ENCODE assay signal across 23 cellular contexts in the genomic region with DNA sequence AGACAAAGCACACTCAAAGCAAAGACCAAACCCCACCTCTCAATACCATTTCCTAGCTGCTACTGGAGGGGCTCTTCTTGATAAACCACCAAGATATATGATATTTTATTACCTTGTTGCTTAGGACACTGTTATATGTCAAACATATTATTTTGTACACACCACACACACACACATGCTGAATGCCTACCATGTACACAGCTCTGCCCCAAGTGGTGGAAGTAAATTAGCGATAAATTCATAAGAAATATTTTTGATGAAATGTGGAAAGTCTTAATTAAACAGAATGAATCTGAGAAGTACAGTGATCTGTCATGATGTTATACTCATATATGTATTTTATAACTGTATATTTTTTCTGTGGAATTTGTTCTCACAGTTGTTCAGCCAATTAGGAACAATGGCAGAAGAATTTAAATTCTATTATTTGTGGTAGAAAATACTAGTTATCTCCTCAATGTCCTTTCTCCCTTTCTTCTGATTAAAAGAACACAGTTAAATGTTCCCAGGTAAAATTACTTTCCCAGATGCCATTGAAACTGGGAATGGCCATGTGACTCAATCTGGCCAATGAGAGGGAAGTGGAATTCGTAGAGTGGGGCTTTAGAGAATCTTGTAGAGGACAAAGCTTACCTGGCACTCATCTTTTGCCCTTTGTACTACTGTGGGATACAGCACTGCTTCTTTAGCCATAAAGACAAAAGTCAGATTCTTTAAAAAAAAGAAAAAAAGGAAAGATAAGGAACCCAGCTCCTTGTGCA.
DNase-seq lines count a peak whose midpoint lies in the region; TF ChIP-seq lines count a peak whose summit lies in the region.
"Had no signal": no experiment of that assay in that cellular context is flagged by ENCODE, and none has a peak within 500 bp of the region (broad histone marks: within the 10 kb centered on the region; RNA-seq: fewer than 3 reads in every experiment).

No MANE protein-coding gene starts in this region.

- H3K4me1 Mint-ChIP-seq in neural crest cell = no peaks in the 10 kb centered on the region
- H3K4me1 Mint-ChIP-seq: activated CD4-positive, alpha-beta T cell treated with anti-CD3 and anti-CD28 coated beads for 36 hours; CD4-positive, CD25-positive, alpha-beta regulatory T cell; stimulated activated memory B cell treated with anti-CD40 and anti-IgM and Interleukin-4, amounts not matched to agents 10 μg/mL and 1 μg/mL and 100 μg/mL, for 72 hours had no signal

- no peak overlapping the region for H3K27ac ChIP-seq in mammary epithelial cell (ENCODE audit: insufficient read depth, low read depth, low read length)
- H3K27ac ChIP-seq: ascending aorta, heart left ventricle had no signal

- H3K9me3 Mint-ChIP-seq in neural crest cell = no peaks in the 10 kb centered on the region
- H3K9me3 Mint-ChIP-seq: stimulated activated memory B cell treated with anti-CD40 and anti-IgM and Interleukin-4, amounts not matched to agents 10 μg/mL and 1 μg/mL and 100 μg/mL, for 72 hours had no signal

- H3K27ac Mint-ChIP-seq in neural crest cell (ENCODE audit: unreplicated experiment) = no peak overlapping the region
- H3K27ac Mint-ChIP-seq: activated CD4-positive, alpha-beta T cell treated with anti-CD3 and anti-CD28 coated beads for 36 hours; activated naive CD8-positive, alpha-beta T cell; CD4-positive, CD25-positive, alpha-beta regulatory T cell; stimulated activated memory B cell treated with anti-CD40 and anti-IgM and Interleukin-4, amounts not matched to agents 10 μg/mL and 1 μg/mL and 100 μg/mL, for 72 hours had no signal

- H3K4me2 ChIP-seq in Loucy (ENCODE audit: low read depth, low read length, poor library complexity, severe bottlenecking) (no peak overlapping the region), mammary epithelial cell (ENCODE audit: insufficient read depth, low read depth, low read length) (no peak overlapping the region)

- H3K79me2 ChIP-seq in Loucy (ENCODE audit: insufficient read depth, low read length) (no peaks in the 10 kb centered on the region), mammary epithelial cell (ENCODE audit: insufficient read depth, low read length) (no peaks in the 10 kb centered on the region)

- no peaks in the 10 kb centered on the region for H3K27me3 Mint-ChIP-seq in neural crest cell (ENCODE audit: low read depth)
- H3K27me3 Mint-ChIP-seq: activated naive CD8-positive, alpha-beta T cell; CD4-positive, CD25-positive, alpha-beta regulatory T cell had no signal

- 78% methylated on average over 2 of the region's 2 CpGs for WGBS in mammary epithelial cell (ENCODE audit: low coverage, missing lambda C conversion rate)

- H3K9me2 ChIP-seq in Loucy (replicated peaks; ENCODE audit: low read depth, low read length) = no peaks in the 10 kb centered on the region

- no peak for DNase-seq in BE2C
- DNase-seq in mammary epithelial cell = no peak
- DNase-seq in neural crest cell (ENCODE audit: low read depth, low spot score) = no peak
- DNase-seq in NK-92 treated with Interleukin-12 subunit alpha and Interleukin-12 subunit beta, amount 100 ng/mL, for 24 hours (lab: John Stamatoyannopoulos, UW) = no peak
- no peak for DNase-seq in NCI-H2171 (lab: John Stamatoyannopoulos, UW)
- no peak for DNase-seq in SKM-1 treated with dmso at 0.1 percent for 144 hours (lab: John Stamatoyannopoulos, UW; ENCODE audit: unreplicated experiment)
- no peak for DNase-seq in hypothalamus (lab: John Stamatoyannopoulos, UW)
- DNase-seq: activated CD4-positive, alpha-beta T cell treated with anti-CD3 and anti-CD28 coated beads for 36 hours; activated effector memory CD4-positive, alpha-beta T cell treated with Interleukin-2 at 50 U/mL for 16 hours; activated T-cell treated with anti-CD3 and anti-CD28 coated beads for 4 hours; CD4-positive, CD25-positive, alpha-beta regulatory T cell; cerebellar nuclear complex; HCEC 1CT; heart left ventricle; NCI-H1092; NCI-H187 treated with DMSO at 0.1 percent for 48 hours; NCI-H2227 treated with DMSO at 0.1 percent for 48 hours; stimulated activated CD4-positive, alpha-beta T cell treated with anti-CD3 and anti-CD28 coated beads, Interleukin-4, amount 100 ng/mL, for 4 hours; T-helper 2 cell had no signal

- H3K4me3 Mint-ChIP-seq in neural crest cell = no peak overlapping the region
- H3K4me3 Mint-ChIP-seq: activated CD4-positive, alpha-beta T cell treated with anti-CD3 and anti-CD28 coated beads for 36 hours; activated naive CD8-positive, alpha-beta T cell; CD4-positive, CD25-positive, alpha-beta regulatory T cell; stimulated activated memory B cell treated with anti-CD40 and anti-IgM and Interleukin-4, amounts not matched to agents 10 μg/mL and 1 μg/mL and 100 μg/mL, for 72 hours had no signal

- no TSS peak for BruUV-seq in mammary epithelial cell (replicated peaks; lab: Mats Ljungman, UMichigan)

- no peaks in the 10 kb centered on the region for H4K20me1 ChIP-seq in Loucy (ENCODE audit: insufficient read depth, low read length, poor library complexity, severe bottlenecking)
- H4K20me1 ChIP-seq in mammary epithelial cell (ENCODE audit: insufficient read depth, low read length) = no peaks in the 10 kb centered on the region

- H3K36me3 ChIP-seq in BE2C = no peaks in the 10 kb centered on the region
- no peaks in the 10 kb centered on the region for H3K36me3 ChIP-seq in Loucy (ENCODE audit: insufficient read depth, low read length)
- H3K36me3 ChIP-seq in mammary epithelial cell (ENCODE audit: insufficient read depth, low read length) = no peaks in the 10 kb centered on the region
- H3K36me3 ChIP-seq: ascending aorta had no signal

- intact Hi-C loops in mammary epithelial cell (cut with micrococcal nuclease) = no loop called here

- peaks cover 4% of the 10 kb centered on the region for H3K36me3 Mint-ChIP-seq in neural crest cell (ENCODE audit: low read depth)
- H3K36me3 Mint-ChIP-seq: activated naive CD8-positive, alpha-beta T cell; CD4-positive, CD25-positive, alpha-beta regulatory T cell; stimulated activated memory B cell treated with anti-CD40 and anti-IgM and Interleukin-4, amounts not matched to agents 10 μg/mL and 1 μg/mL and 100 μg/mL, for 72 hours had no signal

- H2AFZ ChIP-seq in Loucy (ENCODE audit: low read length) (no peak overlapping the region), mammary epithelial cell (ENCODE audit: low read depth, low read length) (no peak overlapping the region)

- in situ Hi-C loops in mammary epithelial cell (cut with MboI; ENCODE audit: low sequenced_read_pairs in 2 of 2) = no loop called here

- H3K4me3 ChIP-seq in BE2C (ENCODE audit: low read depth, low read length) (no peak overlapping the region), Loucy (ENCODE audit: low read length, poor library complexity, severe bottlenecking) (no peak overlapping the region), mammary epithelial cell (replicated peaks in 1 of 3; ENCODE audit: insufficient read depth in 1 of 3, low read depth in 2 of 3, low read length in 3 of 3) (no peak overlapping the region)
- H3K4me3 ChIP-seq: ascending aorta, heart left ventricle had no signal

- dilution Hi-C loops in mammary epithelial cell (cut with HindIII; ENCODE audit: low sequenced_read_pairs) = no loop called here

- H3K4me1 ChIP-seq in BE2C (no peaks in the 10 kb centered on the region), Loucy (ENCODE audit: insufficient read depth, low read length, poor library complexity, severe bottlenecking) (no peaks in the 10 kb centered on the region), mammary epithelial cell (ENCODE audit: insufficient read depth, low read length) (no peaks in the 10 kb centered on the region)
- H3K4me1 ChIP-seq: ascending aorta had no signal

- TF ChIP-seq CTCF in BE2C (IDR thresholded peaks at IDR 0.05; ENCODE audit: low read depth, low read length) (peak; percentile 24; the same call in 1 of the 2 replicates), Loucy (conservative IDR thresholded peaks at IDR 0.05; ENCODE audit: low read length) (peak; percentile 22; the same call in 1 of the 2 replicates), mammary epithelial cell (conservative IDR thresholded peaks at IDR 0.05 in 1 of 2, IDR thresholded peaks at IDR 0.05 in 1 of 2; ENCODE audit: extremely low read depth in 1 of 2, insufficient read depth in 1 of 2, low read depth in 1 of 2, low read length in 2 of 2) (peak; percentile 11 to 12), neural crest cell (conservative IDR thresholded peaks at IDR 0.05) (peak; percentile 37)

- H3K27me3 ChIP-seq in BE2C (no peaks in the 10 kb centered on the region), Loucy (ENCODE audit: insufficient read depth, low read length, poor library complexity, severe bottlenecking) (no peaks in the 10 kb centered on the region), mammary epithelial cell (ENCODE audit: insufficient read depth, low read length) (no peaks in the 10 kb centered on the region)
- H3K27me3 ChIP-seq: ascending aorta, heart left ventricle had no signal

- no peaks in the 10 kb centered on the region; the same call in 1 of the 2 replicates for H3K9me3 ChIP-seq in BE2C
- no peaks in the 10 kb centered on the region for H3K9me3 ChIP-seq in Loucy (ENCODE audit: insufficient read depth, low read depth, low read length)
- H3K9me3 ChIP-seq in mammary epithelial cell (replicated peaks; ENCODE audit: insufficient read depth, low read length) = no peaks in the 10 kb centered on the region
- H3K9me3 ChIP-seq: ascending aorta, heart left ventricle had no signal

- CTCF ChIA-PET in mammary epithelial cell (lab: Charles Lee; ENCODE audit: low non-redundant PET) = no interaction called here

- H3K9ac ChIP-seq in Loucy (ENCODE audit: low read depth, low read length, poor library complexity, severe bottlenecking) (no peak overlapping the region), mammary epithelial cell (ENCODE audit: insufficient read depth, low read length) (no peak overlapping the region)

- H3F3A ChIP-seq in Loucy (ENCODE audit: low read depth) = no peaks in the 10 kb centered on the region
